In the genomic region with DNA sequence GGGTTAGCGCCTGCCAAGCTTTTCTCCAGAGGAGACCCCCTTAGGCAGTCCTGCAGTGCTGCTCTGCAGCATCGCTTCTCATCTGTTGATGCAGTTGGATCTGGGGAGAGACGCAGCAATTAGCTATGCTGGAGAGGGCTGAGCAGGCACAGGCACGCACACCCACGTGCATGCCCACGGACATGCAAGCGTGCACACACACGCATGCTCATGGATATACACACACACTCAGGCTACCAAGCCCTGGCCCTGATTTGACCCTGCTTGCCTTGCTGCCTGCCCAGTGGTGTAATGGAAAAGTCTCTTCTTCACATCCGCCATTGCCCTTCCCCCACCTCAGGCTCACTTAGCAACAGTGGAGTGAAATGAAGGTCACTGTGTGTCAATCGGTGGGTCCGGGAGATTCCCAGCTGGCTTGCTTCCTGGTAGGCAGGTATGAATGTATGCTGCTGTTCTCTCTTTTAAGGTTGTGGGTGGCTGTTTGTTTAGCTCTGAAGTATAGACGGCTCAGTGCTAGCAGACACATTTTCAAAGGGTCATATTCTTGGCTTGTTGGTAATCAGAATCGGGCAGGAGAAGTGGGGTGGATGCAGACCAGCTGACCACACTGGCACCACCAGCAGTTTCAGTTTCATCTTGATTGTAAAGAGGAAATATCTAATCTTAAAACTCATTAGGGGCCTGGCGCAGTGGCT, we compare ENCODE assay signal across 8 cellular contexts. TPM values are rescaled to one million over a fixed set of nuclear protein-coding genes. Genes with fewer than 3 reads are reported as not detected.
A peak's percentile ranks its signal among the peaks of the same experiment; 100 is the strongest.
DNase-seq lines count a peak whose midpoint lies in the region; ATAC-seq, FAIRE-seq and TF ChIP-seq lines count a peak whose summit lies in the region.

No MANE protein-coding gene starts in this region.

- H3K27me3 ChIP-seq in IMR-90 (ENCODE audit: control insufficient read depth, insufficient read depth, low read length) (no peaks in the 10 kb centered on the region), mucosa of rectum (ENCODE audit: control insufficient read depth in 2 of 2, insufficient read depth in 2 of 2, low read length in 2 of 2) (no peaks in the 10 kb centered on the region)

- no peak for TF ChIP-seq RAD21 in IMR-90 (IDR thresholded peaks at IDR 0.05; ENCODE audit: low read length)

- H3K56ac ChIP-seq in IMR-90 (ENCODE audit: extremely low read depth, insufficient read depth, low read length) = no peak overlapping the region; the same call in 1 of the 2 replicates

- CTCF ChIA-PET in IMR-90 (lab: Yijun Ruan, JAX) = no interaction called here

- H3K4me2 ChIP-seq in IMR-90 (ENCODE audit: low read depth, low read length) = peak overlapping the region; percentile 26

- H2BK120ac ChIP-seq in IMR-90 (ENCODE audit: low read depth, low read length) = peak overlapping the region; percentile 45

- H3K23ac ChIP-seq in IMR-90 (ENCODE audit: low read depth, low read length) = peak overlapping the region; percentile 10

- peak; percentile 46 for DNase-seq in stimulated activated CD4-positive, alpha-beta T cell treated with anti-CD3 and anti-CD28 coated beads, Interleukin-15, amount 100 ng/mL, for 24 hours
- no peak for DNase-seq in stimulated activated CD4-positive, alpha-beta T cell treated with anti-CD3 and anti-CD28 coated beads, Interleukin-4, amount 100 ng/mL, for 4 hours
- DNase-seq in IMR-90 (peak; percentile 48), dermis microvascular lymphatic vessel endothelial cell (ENCODE audit: low read depth in 2 of 2) (peak; percentile 74 to 88), NCI-H1417 (lab: John Stamatoyannopoulos, UW) (no peak), H54 (ENCODE audit: insufficient read length, low spot score) (no peak)

- H2AK5ac ChIP-seq in IMR-90 (ENCODE audit: low read depth, low read length) = peak overlapping the region; percentile 68

- H4K91ac ChIP-seq in IMR-90 (ENCODE audit: insufficient read depth, low read depth, low read length) = peak overlapping the region; percentile 4

- peaks cover 4% of the 10 kb centered on the region; the same call in 1 of the 2 replicates for H3K36me3 ChIP-seq in IMR-90 (ENCODE audit: control insufficient read depth, insufficient read depth, low read length)
- peaks cover 48 to 60% of the 10 kb centered on the region in 2 donors for H3K36me3 ChIP-seq in mucosa of rectum (ENCODE audit: control insufficient read depth in 2 of 2, insufficient read depth in 2 of 2, low read length in 2 of 2)

- H3K9me1 ChIP-seq in IMR-90 (ENCODE audit: insufficient read depth, low read length) = peaks cover 29% of the 10 kb centered on the region

- H3K27ac ChIP-seq in IMR-90 (ENCODE audit: insufficient read depth, low read length) (peak overlapping the region; percentile 2), mucosa of rectum (ENCODE audit: low read depth in 2 of 2, low read length in 2 of 2) (peak overlapping the region; percentile 65 to 71)

- H2BK5ac ChIP-seq in IMR-90 (ENCODE audit: low read depth, low read length, poor library complexity, severe bottlenecking) = peak overlapping the region; percentile 54

- WGBS in IMR-90 (ENCODE audit: extremely low coverage in 2 of 2, insufficient read length in 1 of 2), 2 experiments = 15% methylated on average over 2 of the region's 14 CpGs; no CpG with 5 or more reads in 1 of the 2 experiments

- no peak for FAIRE-seq in H54 (lab: Jason Lieb, UNC)

- H2BK15ac ChIP-seq in IMR-90 (ENCODE audit: low read depth, low read length) = peak overlapping the region; percentile 29; the same call in 2 of the 3 replicates

- intact Hi-C loops in IMR-90 (cut with micrococcal nuclease) = no loop called here

- no peak overlapping the region for H2AK9ac ChIP-seq in IMR-90 (replicated peaks; ENCODE audit: low read depth, low read length, poor library complexity)

- H3K79me1 ChIP-seq in IMR-90 (ENCODE audit: low read depth in 1 of 2, low read length in 2 of 2) = peaks cover 11 to 64% of the 10 kb centered on the region in 2 experiments; a peak in 3 of 4 replicates

- no peak for TF ChIP-seq POLR2A in IMR-90 (IDR thresholded peaks at IDR 0.05; ENCODE audit: low read depth, low read length)
- no peak for TF ChIP-seq POLR2A in H54 (IDR thresholded peaks at IDR 0.05; ENCODE audit: low read depth, low read length)

- in situ Hi-C loops in IMR-90 (cut with MboI; ENCODE audit: low sequenced_read_pairs) = loop anchor here (5.0 to 25.0 kb wide), 4 partner anchors 251 to 1596 kb away; a partner anchor contains a TSS

- POLR2A ChIA-PET in IMR-90 (lab: Charles Lee; ENCODE audit: unreplicated experiment) = no interaction called here

- peak overlapping the region; percentile 4 for H3K18ac ChIP-seq in IMR-90 (ENCODE audit: low read depth, low read length)

- H2BK20ac ChIP-seq in IMR-90 (ENCODE audit: low read depth, low read length) = peak overlapping the region; percentile 14; the same call in 1 of the 2 replicates

- ATAC-seq in IMR-90 (ENCODE audit: low read depth) = no peak; the same call in 1 of the 2 replicates
- ATAC-seq in GM18502 (IDR thresholded peaks at IDR 0.05; ENCODE audit: poor library complexity, unreplicated experiment) = no peak

- no peak overlapping the region for H3K4me3 ChIP-seq in IMR-90 (ENCODE audit: insufficient read depth, low read depth, low read length)
- peak overlapping the region; percentile 32 to 63 for H3K4me3 ChIP-seq in mucosa of rectum (ENCODE audit: low read length in 2 of 2)

- H2AFZ ChIP-seq in IMR-90 (replicated peaks; ENCODE audit: low read length, poor library complexity) = peak overlapping the region; percentile 70

- H3K14ac ChIP-seq in IMR-90 (replicated peaks; ENCODE audit: low read depth, low read length) = peak overlapping the region; percentile 10; the same call in 1 of the 2 replicates

- dilution Hi-C loops in IMR-90 (cut with HindIII; ENCODE audit: low sequenced_read_pairs, unreplicated experiment) = no loop called here

- peak overlapping the region; percentile 42 for H3K4ac ChIP-seq in IMR-90 (ENCODE audit: low read depth, low read length)

- H4K8ac ChIP-seq in IMR-90 (ENCODE audit: low read depth in 2 of 2, low read length in 2 of 2) = peak overlapping the region; percentile 28 to 62; a peak in 3 of 4 replicates

- BruUV-seq in IMR-90 (replicated peaks; lab: Mats Ljungman, UMichigan) = no TSS peak

- H4K5ac ChIP-seq in IMR-90 (ENCODE audit: low read depth, low read length) = peak overlapping the region; percentile 90

- H3K9ac ChIP-seq in IMR-90 (ENCODE audit: low read depth, low read length) (peak overlapping the region; percentile 39; the same call in 1 of the 2 replicates), mucosa of rectum (ENCODE audit: low read depth in 1 of 2, low read length in 2 of 2) (peak overlapping the region; percentile 0 to 2)

- TF ChIP-seq CTCF in IMR-90 (conservative IDR thresholded peaks at IDR 0.05; ENCODE audit: low read depth, low read length) = no peak

- H3K9me3 ChIP-seq in IMR-90 (ENCODE audit: control insufficient read depth, insufficient read depth, low read length) (no peaks in the 10 kb centered on the region), mucosa of rectum (ENCODE audit: control insufficient read depth in 2 of 2, low read length in 2 of 2) (no peaks in the 10 kb centered on the region)

- no peaks in the 10 kb centered on the region for H4K20me1 ChIP-seq in IMR-90 (ENCODE audit: insufficient read depth, low read length)

- peaks cover 39% of the 10 kb centered on the region for H3K4me1 ChIP-seq in IMR-90 (ENCODE audit: control insufficient read depth, insufficient read depth, low read length)
- H3K4me1 ChIP-seq in mucosa of rectum (ENCODE audit: control insufficient read depth in 2 of 2, insufficient read depth in 2 of 2, low read length in 2 of 2) = peaks cover 23 to 57% of the 10 kb centered on the region in 2 donors

TF ChIP-seq in IMR-90, 13 proteins besides CTCF, POLR2A, EP300 and RAD21:
- TF ChIP-seq FOS (IDR thresholded peaks at IDR 0.05; ENCODE audit: low read depth, low read length) (no peak), CHD1 (IDR thresholded peaks at IDR 0.05; ENCODE audit: low read depth, low read length) (no peak)
- TF ChIP-seq, protein P1, sequence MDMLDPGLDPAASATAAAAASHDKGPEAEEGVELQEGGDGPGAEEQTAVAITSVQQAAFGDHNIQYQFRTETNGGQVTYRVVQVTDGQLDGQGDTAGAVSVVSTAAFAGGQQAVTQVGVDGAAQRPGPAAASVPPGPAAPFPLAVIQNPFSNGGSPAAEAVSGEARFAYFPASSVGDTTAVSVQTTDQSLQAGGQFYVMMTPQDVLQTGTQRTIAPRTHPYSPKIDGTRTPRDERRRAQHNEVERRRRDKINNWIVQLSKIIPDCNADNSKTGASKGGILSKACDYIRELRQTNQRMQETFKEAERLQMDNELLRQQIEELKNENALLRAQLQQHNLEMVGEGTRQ (IDR thresholded peaks at IDR 0.05; ENCODE audit: low read depth, low read length) = 0 out of 2 replicates have a peak, but pooled peaks have one; percentile 21

RNA-seq across cellular contexts. Expression of a gene that starts 9.5 kb away (rescaled TPM):
- total RNA-seq in IMR-90 (2012; rRNA removed) (14.5 and 20.3 TPM in 2 replicates), dermis microvascular lymphatic vessel endothelial cell (5.3 and 7.7 TPM in 2 replicates)
- polyA plus RNA-seq in IMR-90 (2012; rRNA removed) = 22.1 and 24.6 TPM in 2 replicates
- polyA plus RNA-seq in IMR-90 (2012; cell fraction: cytosol; rRNA removed) = 11.4 and 12.3 TPM in 2 replicates
- 3.0 and 8.8 TPM in 2 replicates for polyA plus RNA-seq in IMR-90 (2012; cell fraction: nucleus; rRNA removed; ENCODE audit: low replicate concordance)

Comparison
In these comparisons a context has a peak if more than half of its experiments do, and no peak if none do; other contexts are left out.
1. DNase-seq: peak in stimulated activated CD4-positive, alpha-beta T cell treated with anti-CD3 and anti-CD28 coated beads, Interleukin-15, amount 100 ng/mL, for 24 hours (single experiment), IMR-90 (single experiment) and dermis microvascular lymphatic vessel endothelial cell (2 of 2); none in stimulated activated CD4-positive, alpha-beta T cell treated with anti-CD3 and anti-CD28 coated beads, Interleukin-4, amount 100 ng/mL, for 4 hours (0 of 2), NCI-H1417 (0 of 3) and H54 (single experiment).